Comparison of ENCODE assay signal across 15 cellular contexts in the genomic region with DNA sequence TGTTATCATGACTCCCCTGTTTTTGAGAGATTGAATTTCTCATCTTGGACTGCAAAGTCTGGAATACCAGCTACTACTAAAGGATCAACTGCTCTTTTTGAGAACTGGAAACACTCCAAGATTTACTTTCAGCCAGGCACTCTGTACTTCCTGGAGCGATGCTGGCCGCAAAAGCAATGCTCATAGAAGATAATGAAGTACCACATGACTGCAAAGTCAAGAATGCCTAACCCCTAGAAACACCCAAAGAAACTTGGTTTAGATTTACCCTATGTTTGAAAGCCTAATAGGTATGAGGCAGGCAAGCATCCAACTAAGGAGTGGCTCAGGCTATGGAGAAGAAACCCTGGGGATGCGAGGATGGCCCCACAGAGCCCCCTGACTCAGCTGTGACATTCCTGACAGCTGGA. TPM values are rescaled to one million over a fixed set of nuclear protein-coding genes. Genes with fewer than 3 reads are reported as not detected.
DNase-seq lines count a peak whose midpoint lies in the region; ATAC-seq lines count a peak whose summit lies in the region.
"Had no signal": no experiment of that assay in that cellular context is flagged by ENCODE, and none has a peak within 500 bp of the region (broad histone marks: within the 10 kb centered on the region; RNA-seq: fewer than 3 reads in every experiment).

No MANE protein-coding gene starts in this region.

- H3K9me3 ChIP-seq in adipocyte (ENCODE audit: control insufficient read depth, low read length), result no peaks in the 10 kb centered on the region
- H3K9me3 ChIP-seq: heart right ventricle, right atrium auricular region had no signal

- no peak overlapping the region for H3K9ac ChIP-seq in adipocyte (ENCODE audit: low read length)
- H3K9ac ChIP-seq: KMS-11 had no signal

- H3K4me3 ChIP-seq in adipocyte (ENCODE audit: low read length) (no peak overlapping the region), urinary bladder (ENCODE audit: low read depth, low read length) (no peak overlapping the region)
- H3K4me3 ChIP-seq: heart right ventricle, right atrium auricular region had no signal

- 14% methylated on average over 3 of the region's 3 CpGs for WGBS in urinary bladder

- no peaks in the 10 kb centered on the region for H3K27me3 ChIP-seq in adipocyte (replicated peaks; ENCODE audit: control insufficient read depth, insufficient read depth, low read length)
- H3K27me3 ChIP-seq: heart right ventricle, right atrium auricular region had no signal

- intact Hi-C loops in left cardiac atrium (cut with DNase I), result no loop called here
- intact Hi-C loops in Right ventricle myocardium inferior (cut with DNase I), result no loop called here

- H3K4me1 ChIP-seq in adipocyte (ENCODE audit: control insufficient read depth, insufficient read depth, low read length), result peaks cover 67% of the 10 kb centered on the region
- no peaks in the 10 kb centered on the region for H3K4me1 ChIP-seq in urinary bladder (ENCODE audit: insufficient read depth)

- DNase-seq in left cardiac atrium (no peak), Right ventricle myocardium inferior (ENCODE audit: missing footprints) (no peak), adipocyte (ENCODE audit: low read depth) (peak; percentile 87), kidney glomerular epithelial cell (lab: John Stamatoyannopoulos, UW) (peak; percentile 20), NCI-H82 treated with DMSO at 0.1 percent for 48 hours (lab: John Stamatoyannopoulos, UW; ENCODE audit: unreplicated experiment) (no peak), globus pallidus (ENCODE audit: low spot score) (no peak)
- DNase-seq: activated CD4-positive, alpha-beta T cell treated with anti-CD3 and anti-CD28 coated beads, Interleukin-2, amount 10 ng/mL, durations not matched to agents 7 days and 5 days; activated effector memory CD4-positive, alpha-beta T cell treated with anti-CD3 and anti-CD28 coated beads, Interleukin-2, amount 50 U/mL, for 16 hours; heart right ventricle; NCI-H774; trophoblast cell had no signal

- H3K36me3 ChIP-seq in adipocyte (ENCODE audit: control insufficient read depth, insufficient read depth, low read length, severe bottlenecking) (no peaks in the 10 kb centered on the region), urinary bladder (ENCODE audit: insufficient read depth) (no peaks in the 10 kb centered on the region)
- H3K36me3 ChIP-seq: heart right ventricle, right atrium auricular region had no signal

- H3K27ac ChIP-seq in urinary bladder (ENCODE audit: low read depth), result peak overlapping the region; percentile 10
- H3K27ac ChIP-seq: heart right ventricle, KMS-11, right atrium auricular region had no signal

- ATAC-seq in left cardiac atrium (peak; percentile 27 to 30), Right ventricle myocardium inferior (no peak), GM18498 (IDR thresholded peaks at IDR 0.05; ENCODE audit: unreplicated experiment) (no peak)

RNA-seq across cellular contexts. Expression of a gene that starts 47.7 kb away (rescaled TPM):
- total RNA-seq in left cardiac atrium (1 to 10 TPM; 2.5 to 4.7 TPM), Right ventricle myocardium inferior (0.46 TPM), urinary bladder (23.0 TPM)
- polyA plus RNA-seq in urinary bladder, result 5.7 TPM
- total RNA-seq: activated CD4-positive, alpha-beta T cell treated with anti-CD3 and anti-CD28 coated beads, Interleukin-2, amount 10 ng/mL, durations not matched to agents 7 days and 5 days had no signal

Comparison
In these comparisons a context has a peak if more than half of its experiments do, and no peak if none do; other contexts are left out.
1. ATAC-seq: peak in left cardiac atrium (2 of 2); none in Right ventricle myocardium inferior (single experiment) and GM18498 (single experiment).
2. DNase-seq: peak in adipocyte (single experiment) and kidney glomerular epithelial cell (single experiment); none in left cardiac atrium (single experiment), Right ventricle myocardium inferior (single experiment), NCI-H82 treated with DMSO at 0.1 percent for 48 hours (single experiment) and globus pallidus (single experiment).